In the genomic region with DNA sequence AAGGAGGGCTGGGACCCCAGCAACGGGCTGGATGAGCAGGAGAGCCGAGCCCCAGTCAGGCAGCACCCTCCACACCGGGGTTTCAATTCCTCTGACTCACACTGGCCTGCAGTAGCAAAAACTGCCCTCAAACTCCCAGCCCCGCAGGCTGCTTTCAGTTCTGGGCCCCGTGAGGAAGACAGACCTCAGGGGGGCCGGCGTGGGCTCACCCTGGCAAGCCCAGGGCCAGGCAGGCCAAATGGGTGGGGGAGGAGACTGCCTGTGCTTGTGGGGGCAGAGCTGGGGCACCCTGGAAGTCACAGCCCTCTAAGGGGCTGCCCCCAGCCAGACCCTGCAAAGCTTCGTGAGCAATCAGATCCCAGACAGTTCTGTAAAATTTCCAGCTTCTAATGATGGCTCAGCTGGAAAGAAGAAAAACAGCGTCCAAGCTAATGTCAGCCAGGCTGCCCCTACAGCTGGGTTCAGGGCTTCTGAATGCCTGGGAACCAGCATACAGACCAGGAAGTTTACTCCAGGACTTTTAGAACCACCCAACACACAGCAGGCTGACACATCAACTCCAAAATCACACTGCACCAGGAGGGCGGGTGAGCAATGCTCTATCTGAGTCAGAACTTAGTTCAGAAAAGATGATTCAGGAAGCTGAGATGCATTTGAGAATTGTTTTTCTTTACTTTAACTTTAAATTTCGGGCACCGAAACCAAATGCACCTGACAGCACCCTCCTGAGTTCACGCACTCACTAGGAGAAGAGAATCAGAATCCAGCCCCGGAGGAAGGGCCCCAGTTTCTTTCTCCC, we compare ENCODE assay signal across 8 cellular contexts. TPM values are rescaled to one million over a fixed set of nuclear protein-coding genes. Genes with fewer than 3 reads are reported as not detected.
DNase-seq lines count a peak whose midpoint lies in the region; ATAC-seq and TF ChIP-seq lines count a peak whose summit lies in the region.

No MANE protein-coding gene starts in this region.

- H3K4me3 ChIP-seq in GM08714 (ENCODE audit: low read length) (peak overlapping the region; percentile 9; the same call in 1 of the 2 replicates), suprapubic skin (no peak overlapping the region)

- ATAC-seq in GM21367 (IDR thresholded peaks at IDR 0.05; ENCODE audit: unreplicated experiment) (peak; percentile 45), HG03571 (IDR thresholded peaks at IDR 0.05; ENCODE audit: unreplicated experiment) (peak; percentile 30)

- DNase-seq in amniotic stem cell (lab: John Stamatoyannopoulos, UW) = peak; percentile 69
- DNase-seq in stimulated activated CD4-positive, alpha-beta T cell treated with anti-CD3 and anti-CD28 coated beads, Interleukin-2, amount 100 ng/mL, for 24 hours = peak; percentile 41 to 55
- DNase-seq in ecto neural progenitor cell (ENCODE audit: low spot score) = no peak
- no peak for DNase-seq in NOMO-1 treated with dmso at 0.1 percent for 144 hours (lab: John Stamatoyannopoulos, UW; ENCODE audit: unreplicated experiment)
- no peak for DNase-seq in suprapubic skin (ENCODE audit: low spot score in 2 of 2)

- no peaks in the 10 kb centered on the region for H3K4me1 ChIP-seq in suprapubic skin

- no peaks in the 10 kb centered on the region for H3K27me3 ChIP-seq in suprapubic skin

- no peak for TF ChIP-seq EP300 in suprapubic skin (IDR thresholded peaks at IDR 0.05)

- H3K27ac ChIP-seq in suprapubic skin = no peak overlapping the region

- peaks cover 55% of the 10 kb centered on the region for H3K36me3 ChIP-seq in suprapubic skin

- TF ChIP-seq CTCF in suprapubic skin (IDR thresholded peaks at IDR 0.05) = no peak

- no peak for TF ChIP-seq POLR2A in suprapubic skin (IDR thresholded peaks at IDR 0.05)

- 80% methylated on average over 13 of the region's 14 CpGs for WGBS in suprapubic skin

- H3K9me3 ChIP-seq in suprapubic skin = no peaks in the 10 kb centered on the region

RNA-seq across cellular contexts. Expression of gene LPCAT1, which starts 34.7 kb away (rescaled TPM):
- total RNA-seq in suprapubic skin = 10 to 100 TPM; 11.3 to 21.0 (median 13.8) TPM

RNA-seq across cellular contexts. Expression of gene SLC6A3, which starts 43.8 kb away (rescaled TPM):
- total RNA-seq in suprapubic skin = under 1 TPM in 1 of 4 donors, not detected in 3; 0.16 TPM

Comparison
In these comparisons a context has a peak if more than half of its experiments do, and no peak if none do; other contexts are left out.
1. DNase-seq: peak in amniotic stem cell (single experiment) and stimulated activated CD4-positive, alpha-beta T cell treated with anti-CD3 and anti-CD28 coated beads, Interleukin-2, amount 100 ng/mL, for 24 hours (2 of 2); none in ecto neural progenitor cell (single experiment), NOMO-1 treated with dmso at 0.1 percent for 144 hours (single experiment) and suprapubic skin (0 of 2).